In genomic region chr16:349211-349610, GRCh38 we compare ENCODE assay signal across 12 cellular contexts. TPM values are rescaled to one million over a fixed set of nuclear protein-coding genes. Genes with fewer than 3 reads are reported as not detected.
DNase-seq lines count a peak whose midpoint lies in the region; ATAC-seq, FAIRE-seq and TF ChIP-seq lines count a peak whose summit lies in the region.
"Had no signal": no experiment of that assay in that cellular context is flagged by ENCODE, and none has a peak within 500 bp of the region (broad histone marks: within the 10 kb centered on the region; RNA-seq: fewer than 3 reads in every experiment).

No MANE protein-coding gene starts in this region.

- CTCF ChIA-PET in GM12878 (lab: Yijun Ruan, JAX): interaction anchor here (0.8 to 3.3 kb wide), 11 partner anchors 11 to 252 kb away, joined by 3 to 20 read pairs (median 5); partner anchors contain the start of genes FAM234A and LUC7L
- CTCF ChIA-PET in HEK293T (lab: Yijun Ruan, JAX): no interaction called here

- no peak for TF ChIP-seq CTCF in GM12878 (IDR thresholded peaks at IDR 0.05 in 2 of 3, conservative IDR thresholded peaks at IDR 0.05 in 1 of 3; ENCODE audit: control insufficient read depth in 2 of 3, extremely low read depth in 1 of 3, insufficient read depth in 1 of 3, low read depth in 3 of 3, low read length in 3 of 3)
- TF ChIP-seq CTCF in upper lobe of right lung (IDR thresholded peaks at IDR 0.05): no peak

- peak overlapping the region; percentile 74 for H3K4me2 ChIP-seq in GM12878 (ENCODE audit: control insufficient read depth, insufficient read depth)

- WGBS in GM12878 (ENCODE audit: insufficient coverage, insufficient replicate concordance, low lambda C conversion rate, missing lambda C conversion rate): 3% methylated on average over 7 of the region's 7 CpGs

- peak overlapping the region; percentile 93 for H3K27ac Mint-ChIP-seq in stimulated activated naive B cell treated with anti-CD40 and anti-IgM and Interleukin-4, amounts not matched to agents 10 μg/mL and 1 μg/mL and 100 μg/mL, for 72 hours
- H3K27ac Mint-ChIP-seq: T-helper 2 cell treated with Interferon-gamma antibody and Interleukin-4, amounts not matched to agents 5 μg/mL and 100 μg/mL, for 36 hours had no signal

- H3K27ac ChIP-seq in GM12878 (ENCODE audit: control insufficient read depth, insufficient read depth): peak overlapping the region; percentile 22
- no peak overlapping the region for H3K27ac ChIP-seq in upper lobe of right lung
- H3K27ac ChIP-seq: colonic mucosa, suprapubic skin had no signal

- H3K4me3 ChIP-seq in GM12878 (peak overlapping the region; percentile 29; the same call in 1 of the 2 replicates), upper lobe of right lung (no peak overlapping the region)
- H3K4me3 ChIP-seq: colonic mucosa, suprapubic skin had no signal

- no peak for TF ChIP-seq EP300 in GM12878 (IDR thresholded peaks at IDR 0.05; ENCODE audit: borderline replicate concordance in 1 of 2, control insufficient read depth in 1 of 2, low read depth in 2 of 2, low read length in 2 of 2)

- SMC1A ChIA-PET in GM12878 (lab: Charles Lee; ENCODE audit: uncharacterized antibody, unreplicated experiment): interaction anchor here (0.9 to 2.3 kb wide), 11 partner anchors 11 to 296 kb away, joined by 3 to 11 read pairs (median 4); partner anchors contain the start of gene POLR3K

- peak; percentile 34 for ATAC-seq in HG03095 (IDR thresholded peaks at IDR 0.05; ENCODE audit: unreplicated experiment)
- peak; percentile 73 for ATAC-seq in GM12878
- ATAC-seq in stimulated activated naive B cell treated with anti-CD40 and anti-IgM and Interleukin-4, amounts not matched to agents 10 μg/mL and 1 μg/mL and 100 μg/mL, for 72 hours (replicated peaks): peak; percentile 48 to 57
- ATAC-seq in upper lobe of right lung: no peak
- no peak for ATAC-seq in GM19324 (IDR thresholded peaks at IDR 0.05; ENCODE audit: low FRiP score, unreplicated experiment)
- ATAC-seq: right cardiac atrium had no signal

- RAD21 ChIA-PET in GM12878 (lab: Charles Lee; ENCODE audit: unreplicated experiment): interaction anchor here (1.0 to 4.0 kb wide), 8 partner anchors 13 to 242 kb away, joined by 3 to 28 read pairs (median 4); partner anchors contain the start of genes CAPN15, FAM234A and LUC7L

- DNase-seq in GM12891 (ENCODE audit: insufficient read length, low spot score): peak; percentile 21
- peak; percentile 50 for DNase-seq in GM12878 (ENCODE audit: low read depth, low spot score)
- DNase-seq in stimulated activated naive B cell treated with anti-CD40 and anti-IgM and Interleukin-4, amounts not matched to agents 10 μg/mL and 1 μg/mL and 100 μg/mL, for 72 hours: no peak
- no peak for DNase-seq in upper lobe of right lung
- DNase-seq in HEK293T (ENCODE audit: extremely low spot score): no peak
- DNase-seq: colonic mucosa, NCI-H2171, right cardiac atrium had no signal

- peaks cover 33% of the 10 kb centered on the region for H3K79me2 ChIP-seq in GM12878 (ENCODE audit: control insufficient read depth, insufficient read depth, low read length)

- in situ Hi-C loops in GM12878 (cut with MboI): loop anchor here (5.0 kb wide), 1 partner anchor 117 kb away; the partner anchor contains the start of gene FAM234A

- no peaks in the 10 kb centered on the region for H3K9me3 ChIP-seq in GM12878 (replicated peaks; ENCODE audit: control insufficient read depth, insufficient read depth, low read length)
- no peaks in the 10 kb centered on the region for H3K9me3 ChIP-seq in upper lobe of right lung
- H3K9me3 ChIP-seq: colonic mucosa, suprapubic skin had no signal

- no TSS peak for BruUV-seq in GM12878 (replicated peaks; lab: Mats Ljungman, UMichigan)

- H3K4me1 Mint-ChIP-seq in stimulated activated naive B cell treated with anti-CD40 and anti-IgM and Interleukin-4, amounts not matched to agents 10 μg/mL and 1 μg/mL and 100 μg/mL, for 72 hours: peaks cover 25 to 62% of the 10 kb centered on the region in 2 donors

- no peaks in the 10 kb centered on the region for H3K9me3 Mint-ChIP-seq in stimulated activated naive B cell treated with anti-CD40 and anti-IgM and Interleukin-4, amounts not matched to agents 10 μg/mL and 1 μg/mL and 100 μg/mL, for 72 hours
- H3K9me3 Mint-ChIP-seq: T-helper 2 cell treated with Interferon-gamma antibody and Interleukin-4, amounts not matched to agents 5 μg/mL and 100 μg/mL, for 36 hours had no signal

- H3K4me1 ChIP-seq in GM12878 (ENCODE audit: control insufficient read depth, insufficient read depth, low read length): peaks cover 21% of the 10 kb centered on the region
- peaks cover 13% of the 10 kb centered on the region for H3K4me1 ChIP-seq in upper lobe of right lung

- peaks cover 26 to 40% of the 10 kb centered on the region in 2 donors for H3K36me3 Mint-ChIP-seq in stimulated activated naive B cell treated with anti-CD40 and anti-IgM and Interleukin-4, amounts not matched to agents 10 μg/mL and 1 μg/mL and 100 μg/mL, for 72 hours

- H3K36me3 ChIP-seq in GM12878 (ENCODE audit: control insufficient read depth in 2 of 2, insufficient read depth in 2 of 2, low read length in 1 of 2) (peaks cover 0 to 5% of the 10 kb centered on the region in 2 experiments; a peak in 1 of 4 replicates), upper lobe of right lung (peaks cover 30% of the 10 kb centered on the region)
- H3K36me3 ChIP-seq: colonic mucosa had no signal

- H3K27me3 ChIP-seq in GM12878 (replicated peaks in 1 of 2; ENCODE audit: control insufficient read depth in 2 of 2, insufficient read depth in 2 of 2, low read length in 1 of 2) (no peaks in the 10 kb centered on the region), upper lobe of right lung (no peaks in the 10 kb centered on the region)
- H3K27me3 ChIP-seq: colonic mucosa, suprapubic skin had no signal

- no peak overlapping the region for H3K9ac ChIP-seq in GM12878 (ENCODE audit: control insufficient read depth, insufficient read depth, low read length)

- intact Hi-C loops in GM12878 (cut with micrococcal nuclease; ENCODE audit: unreplicated experiment): loop anchor here (2.0 kb wide), 1 partner anchor 114 kb away; the partner anchor contains the start of gene FAM234A
- intact Hi-C loops in upper lobe of right lung (cut with DNase I): no loop called here

- peak overlapping the region; percentile 39; the same call in 1 of the 2 replicates for H2AFZ ChIP-seq in GM12878 (ENCODE audit: control insufficient read depth, low read depth, low read length)

- H3K27me3 Mint-ChIP-seq in stimulated activated naive B cell treated with anti-CD40 and anti-IgM and Interleukin-4, amounts not matched to agents 10 μg/mL and 1 μg/mL and 100 μg/mL, for 72 hours: no peaks in the 10 kb centered on the region

- H3K4me3 Mint-ChIP-seq in stimulated activated naive B cell treated with anti-CD40 and anti-IgM and Interleukin-4, amounts not matched to agents 10 μg/mL and 1 μg/mL and 100 μg/mL, for 72 hours: peak overlapping the region; percentile 72 to 73
- H3K4me3 Mint-ChIP-seq: T-helper 2 cell treated with Interferon-gamma antibody and Interleukin-4, amounts not matched to agents 5 μg/mL and 100 μg/mL, for 36 hours had no signal

- POLR2A ChIA-PET in GM12878 (lab: Charles Lee) (interaction anchor here (0.6 to 4.8 kb wide), 10 partner anchors 27 to 212 kb away, joined by 3 to 33 read pairs (median 3); partner anchors contain the start of genes FAM234A and RAB11FIP3), HEK293T (lab: Yijun Ruan, JAX) (no interaction called here)

- TF ChIP-seq POLR2A in GM12891 (IDR thresholded peaks at IDR 0.05; ENCODE audit: low read depth, low read length) (no peak), GM12878 (IDR thresholded peaks at IDR 0.05; ENCODE audit: low read depth, low read length) (peak; percentile 70)

- peak; percentile 81 for FAIRE-seq in GM12891 (lab: Jason Lieb, UNC)
- peak; percentile 96 for FAIRE-seq in GM12878 (lab: Jason Lieb, UNC)

- no peaks in the 10 kb centered on the region for H4K20me1 ChIP-seq in GM12878 (ENCODE audit: control insufficient read depth, insufficient read depth)

- TF ChIP-seq RAD21 in GM12878 (IDR thresholded peaks at IDR 0.05; ENCODE audit: insufficient read depth, low read depth, low read length): no peak

RNA-seq across cellular contexts. Expression of gene AXIN1, which starts 3.3 kb away (rescaled TPM):
- polyA plus RNA-seq in GM12891 (2012; ENCODE audit: low read depth, missing spikeins): 13.5 TPM
- 38.0 and 46.9 TPM in 2 replicates for total RNA-seq in GM12878 (2013; cell fraction: nucleolus; rRNA removed)
- total RNA-seq in GM12878 (2014; rRNA removed) (19.1 and 19.9 TPM in 2 replicates), GM12878 (2014; rRNA removed; fragmentation: Illumina TruSeq; extraction: Trizol) (11.0 and 11.5 TPM in 2 replicates), GM12878 (2021) (25.4 and 27.1 TPM in 2 replicates), upper lobe of right lung (28.9 TPM)
- 4.6 TPM for polyA plus RNA-seq in GM12878 (2011; ENCODE audit: low read depth)
- polyA plus RNA-seq in GM12878 (2011; rRNA removed) (4.7 and 6.0 TPM in 2 replicates), GM12878 (2014; fragmentation: Illumina TruSeq; extraction: Trizol) (3.8 and 9.3 TPM in 2 replicates), GM12878 (2014; fragmentation: Nextera tagmentation; extraction: Ambion mirVana) (under 1 TPM; 0.26 to 0.68 TPM), GM12878 (2014; rRNA removed) (17.2 and 19.2 TPM in 2 replicates), GM12878 (2016; fragmentation: Nextera tagmentation; extraction: Ambion mirVana) (1 to 10 TPM; 1.5 to 2.6 TPM)
- 10.6 and 14.2 TPM in 2 replicates for polyA plus RNA-seq in GM12878 (2011; cell fraction: cytosol; rRNA removed)
- polyA plus RNA-seq in GM12878 (2011; cell fraction: nucleus; rRNA removed): 23.2 and 31.8 TPM in 2 replicates
- polyA plus RNA-seq in GM12878 (2012): 12.8 and 13.0 TPM in 2 replicates
- 6.1 and 13.8 TPM in 2 replicates for polyA minus RNA-seq in GM12878 (2011; rRNA and poly(A)+ RNA removed)
- polyA minus RNA-seq in GM12878 (2011; cell fraction: cytosol; rRNA and poly(A)+ RNA removed): 7.1 and 7.8 TPM in 2 replicates
- 7.9 and 11.8 TPM in 2 replicates for polyA minus RNA-seq in GM12878 (2011; cell fraction: nucleus; rRNA and poly(A)+ RNA removed)

RNA-seq across cellular contexts. Expression of gene MRPL28, which starts 21.1 kb away (rescaled TPM):
- 62.7 TPM for polyA plus RNA-seq in GM12891 (2012; ENCODE audit: low read depth, missing spikeins)
- total RNA-seq in GM12878 (2013; cell fraction: nucleolus; rRNA removed): 15.1 and 16.4 TPM in 2 replicates
- total RNA-seq in GM12878 (2014; rRNA removed) (146 and 151 TPM in 2 replicates), GM12878 (2014; rRNA removed; fragmentation: Illumina TruSeq; extraction: Trizol) (70.1 and 75.0 TPM in 2 replicates), GM12878 (2021) (107 and 115 TPM in 2 replicates), upper lobe of right lung (39.0 TPM)
- polyA plus RNA-seq in GM12878 (2011; ENCODE audit: low read depth): 33.5 TPM
- polyA plus RNA-seq in GM12878 (2011; rRNA removed) (74.1 and 113 TPM in 2 replicates), GM12878 (2014; fragmentation: Illumina TruSeq; extraction: Trizol) (33.3 and 105 TPM in 2 replicates), GM12878 (2014; fragmentation: Nextera tagmentation; extraction: Ambion mirVana) (10 to 100 TPM in 1 of 2 experiments, 1 to 10 TPM in 1; 1.6 to 17.9 TPM), GM12878 (2014; rRNA removed) (169 and 186 TPM in 2 replicates), GM12878 (2016; fragmentation: Nextera tagmentation; extraction: Ambion mirVana) (100 to 1,000 TPM; 165 to 185 TPM)
- 182 and 250 TPM in 2 replicates for polyA plus RNA-seq in GM12878 (2011; cell fraction: cytosol; rRNA removed)
- polyA plus RNA-seq in GM12878 (2011; cell fraction: nucleus; rRNA removed): 108 and 155 TPM in 2 replicates
- 66.3 and 76.9 TPM in 2 replicates for polyA plus RNA-seq in GM12878 (2012)
- polyA minus RNA-seq in GM12878 (2011; rRNA and poly(A)+ RNA removed): 49.0 and 63.2 TPM in 2 replicates
- polyA minus RNA-seq in GM12878 (2011; cell fraction: cytosol; rRNA and poly(A)+ RNA removed): 25.3 and 25.8 TPM in 2 replicates
- polyA minus RNA-seq in GM12878 (2011; cell fraction: nucleus; rRNA and poly(A)+ RNA removed): 11.0 and 16.1 TPM in 2 replicates

RNA-seq across cellular contexts. Expression of gene PGAP6, which starts 32.6 kb away (rescaled TPM):
- 19.7 TPM for polyA plus RNA-seq in GM12891 (2012; ENCODE audit: low read depth, missing spikeins)
- 38.0 and 48.1 TPM in 2 replicates for total RNA-seq in GM12878 (2013; cell fraction: nucleolus; rRNA removed)
- 42.5 and 48.8 TPM in 2 replicates for total RNA-seq in GM12878 (2014; rRNA removed)
- 19.7 and 24.2 TPM in 2 replicates for total RNA-seq in GM12878 (2014; rRNA removed; fragmentation: Illumina TruSeq; extraction: Trizol)
- 40.7 and 43.5 TPM in 2 replicates for total RNA-seq in GM12878 (2021)
- polyA plus RNA-seq in GM12878 (2011; ENCODE audit: low read depth): 8.8 TPM
- polyA plus RNA-seq in GM12878 (2011; rRNA removed): 10.9 and 32.0 TPM in 2 replicates
- 87.8 and 103 TPM in 2 replicates for polyA plus RNA-seq in GM12878 (2011; cell fraction: cytosol; rRNA removed)
- polyA plus RNA-seq in GM12878 (2011; cell fraction: nucleus; rRNA removed): 103 and 128 TPM in 2 replicates
- 28.8 and 33.5 TPM in 2 replicates for polyA plus RNA-seq in GM12878 (2012)
- polyA plus RNA-seq in GM12878 (2014; fragmentation: Illumina TruSeq; extraction: Trizol): 2.8 and 12.6 TPM in 2 replicates
- polyA plus RNA-seq in GM12878 (2014; fragmentation: Nextera tagmentation; extraction: Ambion mirVana): 1 to 10 TPM in 1 of 2 experiments, under 1 TPM in 1; 0.76 to 2.9 TPM
- polyA plus RNA-seq in GM12878 (2014; rRNA removed): 44.4 and 58.3 TPM in 2 replicates
- 1 to 10 TPM; 3.7 to 5.6 TPM for polyA plus RNA-seq in GM12878 (2016; fragmentation: Nextera tagmentation; extraction: Ambion mirVana)
- polyA minus RNA-seq in GM12878 (2011; rRNA and poly(A)+ RNA removed): 79.7 and 138 TPM in 2 replicates
- polyA minus RNA-seq in GM12878 (2011; cell fraction: cytosol; rRNA and poly(A)+ RNA removed): 32.0 and 38.6 TPM in 2 replicates
- 24.1 and 43.6 TPM in 2 replicates for polyA minus RNA-seq in GM12878 (2011; cell fraction: nucleus; rRNA and poly(A)+ RNA removed)
- 65.2 TPM for total RNA-seq in upper lobe of right lung

RNA-seq across cellular contexts. Expression of gene NME4, which starts 47.8 kb away (rescaled TPM):
- polyA plus RNA-seq in GM12891 (2012; ENCODE audit: low read depth, missing spikeins): 97.2 TPM
- 20.8 and 21.3 TPM in 2 replicates for total RNA-seq in GM12878 (2013; cell fraction: nucleolus; rRNA removed)
- 123 and 142 TPM in 2 replicates for total RNA-seq in GM12878 (2014; rRNA removed)
- total RNA-seq in GM12878 (2014; rRNA removed; fragmentation: Illumina TruSeq; extraction: Trizol): 60.4 and 63.0 TPM in 2 replicates
- 133 and 141 TPM in 2 replicates for total RNA-seq in GM12878 (2021)
- polyA plus RNA-seq in GM12878 (2011; ENCODE audit: low read depth): 39.2 TPM
- 5.0 and 11.1 TPM in 2 replicates for polyA plus RNA-seq in GM12878 (2011; rRNA removed)
- 14.1 and 21.2 TPM in 2 replicates for polyA plus RNA-seq in GM12878 (2011; cell fraction: cytosol; rRNA removed)
- polyA plus RNA-seq in GM12878 (2011; cell fraction: nucleus; rRNA removed): 11.7 and 12.6 TPM in 2 replicates
- 101 and 103 TPM in 2 replicates for polyA plus RNA-seq in GM12878 (2012)
- polyA plus RNA-seq in GM12878 (2014; fragmentation: Illumina TruSeq; extraction: Trizol): 28.2 and 60.5 TPM in 2 replicates
- 10 to 100 TPM; 11.0 to 15.3 TPM for polyA plus RNA-seq in GM12878 (2014; fragmentation: Nextera tagmentation; extraction: Ambion mirVana)
- 235 and 245 TPM in 2 replicates for polyA plus RNA-seq in GM12878 (2014; rRNA removed)
- 100 to 1,000 TPM; 132 to 161 TPM for polyA plus RNA-seq in GM12878 (2016; fragmentation: Nextera tagmentation; extraction: Ambion mirVana)
- polyA minus RNA-seq in GM12878 (2011; rRNA and poly(A)+ RNA removed): 2.3 and 4.6 TPM in 2 replicates
- polyA minus RNA-seq in GM12878 (2011; cell fraction: cytosol; rRNA and poly(A)+ RNA removed): 12.4 and 18.3 TPM in 2 replicates
- polyA minus RNA-seq in GM12878 (2011; cell fraction: nucleus; rRNA and poly(A)+ RNA removed): 1.5 and 2.6 TPM in 2 replicates
- total RNA-seq in upper lobe of right lung: 45.6 TPM

RNA-seq across cellular contexts. Expression of gene DECR2, which starts 52.5 kb away (rescaled TPM):
- polyA plus RNA-seq in GM12891 (2012; ENCODE audit: low read depth, missing spikeins): 8.3 TPM
- 5.9 and 9.1 TPM in 2 replicates for total RNA-seq in GM12878 (2013; cell fraction: nucleolus; rRNA removed)
- total RNA-seq in GM12878 (2014; rRNA removed): 7.2 and 8.0 TPM in 2 replicates
- total RNA-seq in GM12878 (2014; rRNA removed; fragmentation: Illumina TruSeq; extraction: Trizol): 4.0 and 4.7 TPM in 2 replicates
- total RNA-seq in GM12878 (2021): 13.0 and 13.1 TPM in 2 replicates
- polyA plus RNA-seq in GM12878 (2011; ENCODE audit: low read depth): 4.2 TPM
- 2.0 TPM in 2 replicates for polyA plus RNA-seq in GM12878 (2011; rRNA removed)
- polyA plus RNA-seq in GM12878 (2011; cell fraction: cytosol; rRNA removed): 4.1 and 7.0 TPM in 2 replicates
- polyA plus RNA-seq in GM12878 (2011; cell fraction: nucleus; rRNA removed): 15.3 and 20.1 TPM in 2 replicates
- 5.8 and 8.8 TPM in 2 replicates for polyA plus RNA-seq in GM12878 (2012)
- polyA plus RNA-seq in GM12878 (2014; fragmentation: Illumina TruSeq; extraction: Trizol): 2.9 and 3.1 TPM in 2 replicates
- 1 to 10 TPM in 1 of 2 experiments, under 1 TPM in 1; 0.53 to 1.8 TPM for polyA plus RNA-seq in GM12878 (2014; fragmentation: Nextera tagmentation; extraction: Ambion mirVana)
- polyA plus RNA-seq in GM12878 (2014; rRNA removed): 20.3 and 21.5 TPM in 2 replicates
- polyA plus RNA-seq in GM12878 (2016; fragmentation: Nextera tagmentation; extraction: Ambion mirVana): 10 to 100 TPM; 16.1 to 16.4 TPM
- 0.80 and 0.98 TPM in 2 replicates for polyA minus RNA-seq in GM12878 (2011; rRNA and poly(A)+ RNA removed)
- 3.9 and 4.1 TPM in 2 replicates for polyA minus RNA-seq in GM12878 (2011; cell fraction: cytosol; rRNA and poly(A)+ RNA removed)
- 1.5 and 2.6 TPM in 2 replicates for polyA minus RNA-seq in GM12878 (2011; cell fraction: nucleus; rRNA and poly(A)+ RNA removed)
- 14.2 TPM for total RNA-seq in upper lobe of right lung

Comparison
In these comparisons a context has a peak if more than half of its experiments do, and no peak if none do; other contexts are left out.
1. DNase-seq: peak in GM12891 (single experiment) and GM12878 (single experiment); none in stimulated activated naive B cell treated with anti-CD40 and anti-IgM and Interleukin-4, amounts not matched to agents 10 μg/mL and 1 μg/mL and 100 μg/mL, for 72 hours (single experiment), upper lobe of right lung (single experiment) and HEK293T (single experiment).
2. ATAC-seq: peak in HG03095 (single experiment), GM12878 (single experiment) and stimulated activated naive B cell treated with anti-CD40 and anti-IgM and Interleukin-4, amounts not matched to agents 10 μg/mL and 1 μg/mL and 100 μg/mL, for 72 hours (2 of 2); none in upper lobe of right lung (single experiment) and GM19324 (single experiment).